ENCODE assay signal across 8 cellular contexts in genomic region chr1:22053018-22053860, GRCh38. TPM values are rescaled to one million over a fixed set of nuclear protein-coding genes. Genes with fewer than 3 reads are reported as not detected.
DNase-seq lines count a peak whose midpoint lies in the region; ATAC-seq and TF ChIP-seq lines count a peak whose summit lies in the region.

No MANE protein-coding gene starts in this region.

- WGBS in esophagus squamous epithelium, 2 donors, result 0 to 1% methylated on average over 7 to 16 of the region's 70 CpGs

- peaks cover 19% of the 10 kb centered on the region for H3K36me3 ChIP-seq in NT2/D1 (ENCODE audit: insufficient read depth, insufficient read length, low read length)
- peaks cover 0 to 12% (median 0%) of the 10 kb centered on the region in 3 donors for H3K36me3 ChIP-seq in esophagus squamous epithelium
- no peaks in the 10 kb centered on the region for H3K36me3 ChIP-seq in muscle layer of colon (ENCODE audit: insufficient read depth, low read length)
- no peaks in the 10 kb centered on the region for H3K36me3 ChIP-seq in stomach smooth muscle (ENCODE audit: control insufficient read depth in 2 of 2, insufficient read depth in 2 of 2, low read length in 2 of 2)

- TF ChIP-seq CTCF in esophagus squamous epithelium (IDR thresholded peaks at IDR 0.05), result no peak

- peak overlapping the region; percentile 99 to 100 (median 100) for H3K27ac ChIP-seq in esophagus squamous epithelium
- H3K27ac ChIP-seq in muscle layer of colon (ENCODE audit: low read depth, low read length), result peak overlapping the region; percentile 96
- peak overlapping the region; percentile 92 for H3K27ac ChIP-seq in stomach smooth muscle (ENCODE audit: low read length)

- intact Hi-C loops in esophagus squamous epithelium (cut with DNase I), result no loop called here

- ATAC-seq in GM19043 (IDR thresholded peaks at IDR 0.05; ENCODE audit: low read depth, unreplicated experiment), result peak; percentile 32
- ATAC-seq in HG03342 (IDR thresholded peaks at IDR 0.05; ENCODE audit: unreplicated experiment), result peak; percentile 28

- H3K4me3 ChIP-seq in NT2/D1 (ENCODE audit: insufficient read length, low read depth) (peak overlapping the region; percentile 54), esophagus squamous epithelium (peak overlapping the region; percentile 89 to 100 (median 96)), muscle layer of colon (ENCODE audit: low read depth in 1 of 2, low read length in 2 of 2) (peak overlapping the region; percentile 83 to 89), stomach smooth muscle (ENCODE audit: low read length in 2 of 2) (peak overlapping the region; percentile 83 to 88)

- H3K4me1 ChIP-seq in NT2/D1 (ENCODE audit: insufficient read depth, insufficient read length) (no peaks in the 10 kb centered on the region), esophagus squamous epithelium (peaks cover 34 to 59% (median 36%) of the 10 kb centered on the region in 3 donors), muscle layer of colon (ENCODE audit: insufficient read depth, low read length) (peaks cover 38% of the 10 kb centered on the region), stomach smooth muscle (ENCODE audit: control insufficient read depth, insufficient read depth, low read length) (peaks cover 29% of the 10 kb centered on the region)

- peak; percentile 86 for DNase-seq in AG20443 (ENCODE audit: low spot score)
- peak; percentile 25 for DNase-seq in NT2/D1 (ENCODE audit: low read depth, low spot score)
- peak; percentile 66 to 69 for DNase-seq in activated T-cell treated with anti-CD3 and anti-CD28 coated beads, Interleukin-2, amount 50 U/mL, for 48 hours
- DNase-seq in esophagus squamous epithelium (lab: John Stamatoyannopoulos, UW), result no peak

- H3K9me3 ChIP-seq in NT2/D1 (ENCODE audit: insufficient read depth, low read length), result no peaks in the 10 kb centered on the region
- H3K9me3 ChIP-seq in esophagus squamous epithelium, result no peaks in the 10 kb centered on the region
- H3K9me3 ChIP-seq in muscle layer of colon (ENCODE audit: low read length), result no peaks in the 10 kb centered on the region
- H3K9me3 ChIP-seq in stomach smooth muscle (ENCODE audit: control insufficient read depth in 2 of 2, low read length in 2 of 2), result no peaks in the 10 kb centered on the region

- no peaks in the 10 kb centered on the region for H3K27me3 ChIP-seq in NT2/D1 (ENCODE audit: insufficient read depth, insufficient read length)
- no peaks in the 10 kb centered on the region for H3K27me3 ChIP-seq in esophagus squamous epithelium
- H3K27me3 ChIP-seq in muscle layer of colon (ENCODE audit: control insufficient read depth in 1 of 2, insufficient read depth in 2 of 2, low read length in 2 of 2), result no peaks in the 10 kb centered on the region
- no peaks in the 10 kb centered on the region for H3K27me3 ChIP-seq in stomach smooth muscle (ENCODE audit: control insufficient read depth in 1 of 2, insufficient read depth in 2 of 2, low read length in 2 of 2)

- H3K9ac ChIP-seq in NT2/D1 (ENCODE audit: insufficient read length, low read depth) (peak overlapping the region; percentile 90), muscle layer of colon (ENCODE audit: low read length) (peak overlapping the region; percentile 97), stomach smooth muscle (ENCODE audit: low read length in 2 of 2) (peak overlapping the region; percentile 84 to 94)

- peak in 1 of 4 donors; percentile 41 for TF ChIP-seq POLR2A in esophagus squamous epithelium (IDR thresholded peaks at IDR 0.05)

RNA-seq across cellular contexts. Expression of gene CDC42, which starts 0.7 kb away (rescaled TPM):
- 100 to 1,000 TPM; 157 to 259 (median 192) TPM for total RNA-seq in esophagus squamous epithelium

RNA-seq across cellular contexts. Expression of gene CELA3A, which starts 51.8 kb away (rescaled TPM):
- not detected for total RNA-seq in esophagus squamous epithelium
